In the genomic region with DNA sequence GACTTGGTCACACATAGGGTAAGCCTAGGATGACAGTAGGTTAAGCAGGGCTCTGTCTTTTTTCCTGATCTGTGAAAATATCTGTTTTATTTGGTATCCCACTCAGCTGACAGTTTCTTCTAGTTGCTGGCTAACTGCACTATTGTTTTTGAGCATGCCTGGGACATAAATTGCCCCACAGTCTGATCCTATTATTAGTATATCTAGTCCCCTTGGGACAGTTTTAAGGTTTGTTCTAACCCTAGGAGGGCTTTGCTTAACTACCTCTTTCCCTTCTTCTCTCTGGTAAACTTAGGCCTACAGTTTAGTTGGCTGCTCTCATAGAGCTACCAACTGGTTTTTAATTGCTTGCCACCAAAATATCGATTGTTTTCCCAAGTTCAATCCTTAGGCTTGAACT, we compare ENCODE assay signal across 33 cellular contexts.
"Had no signal": no experiment of that assay in that cellular context is flagged by ENCODE, and none has a peak within 500 bp of the region (broad histone marks: within the 10 kb centered on the region; RNA-seq: fewer than 3 reads in every experiment).

No MANE protein-coding gene starts in this region.

- ATAC-seq: heart left ventricle; left colon; mucosa of descending colon; natural killer cell treated with Interleukin-12 subunit alpha and Interleukin-12 subunit beta and Interleukin-15 and Interleukin-18, amount 100 ng/mL, for 72 hours; stimulated activated naive CD8-positive, alpha-beta T cell treated with anti-CD3 and anti-CD28 coated beads, Interleukin-15, Interleukin-2, amounts not matched to agents 100 U/mL and 50 U/mL, for 24 hours had no signal

- H3K36me3 ChIP-seq: adrenal gland, cardiac muscle cell, heart left ventricle, neutrophil, ovary, sigmoid colon, spleen, thoracic aorta had no signal

- H3K27ac ChIP-seq: adrenal gland, body of pancreas, cardiac muscle cell, dorsolateral prefrontal cortex, neutrophil, ovary, sigmoid colon, spleen, VCaP had no signal

- H3K27me3 ChIP-seq: adrenal gland, body of pancreas, cardiac muscle cell, dorsolateral prefrontal cortex, heart left ventricle, neutrophil, ovary, sigmoid colon, spleen had no signal

- H3K4me3 ChIP-seq: adrenal gland, body of pancreas, cardiac muscle cell, coronary artery, dorsolateral prefrontal cortex, heart left ventricle, mucosa of descending colon, ovary, sigmoid colon, spleen, thoracic aorta had no signal

- DNase-seq: activated CD4-positive, alpha-beta T cell treated with anti-CD3 and anti-CD28 coated beads for 4 hours; activated CD4-positive, alpha-beta T cell treated with anti-CD3 and anti-CD28 coated beads, Interleukin-2, amount 50 U/mL, for 48 hours; activated CD8-positive, alpha-beta memory T cell treated with anti-CD3 and anti-CD28 coated beads, Interleukin-2, amount 50 U/mL, for 4 hours; activated effector memory CD4-positive, alpha-beta T cell treated with anti-CD3 and anti-CD28 coated beads, Interleukin-2, amount 50 U/mL, for 16 hours; activated naive CD4-positive, alpha-beta T cell treated with anti-CD3 and anti-CD28 coated beads for 36 hours; activated naive CD8-positive, alpha-beta T cell treated with anti-CD3 and anti-CD28 coated beads for 36 hours; activated T-cell treated with anti-CD3 and anti-CD28 coated beads, Interleukin-2, amount 50 U/mL, for 1 hour; adrenal gland; aorta; body of pancreas; cerebellar nuclear complex; dorsolateral prefrontal cortex; effector memory CD4-positive, alpha-beta T cell; heart left ventricle; hypothalamus; immature natural killer cell; kidney; left colon; mesenchymal stem cell; mucosa of descending colon; ovary; sigmoid colon; spleen; stimulated activated CD4-positive, alpha-beta T cell treated with anti-CD3 and anti-CD28 coated beads, Interleukin-2, amount 100 ng/mL, for 48 hours; stimulated activated naive CD8-positive, alpha-beta T cell treated with anti-CD3 and anti-CD28 coated beads, Interleukin-15, Interleukin-2, amounts not matched to agents 100 U/mL and 50 U/mL, for 24 hours; T-helper 9 cell; trophoblast cell had no signal

- H3K9me3 ChIP-seq: adrenal gland, body of pancreas, heart left ventricle, mucosa of descending colon, neutrophil, ovary, sigmoid colon, spleen, thoracic aorta had no signal

- H3K4me1 ChIP-seq: adrenal gland, spleen had no signal
